ENCODE assay signal across 30 cellular contexts in the genomic region with DNA sequence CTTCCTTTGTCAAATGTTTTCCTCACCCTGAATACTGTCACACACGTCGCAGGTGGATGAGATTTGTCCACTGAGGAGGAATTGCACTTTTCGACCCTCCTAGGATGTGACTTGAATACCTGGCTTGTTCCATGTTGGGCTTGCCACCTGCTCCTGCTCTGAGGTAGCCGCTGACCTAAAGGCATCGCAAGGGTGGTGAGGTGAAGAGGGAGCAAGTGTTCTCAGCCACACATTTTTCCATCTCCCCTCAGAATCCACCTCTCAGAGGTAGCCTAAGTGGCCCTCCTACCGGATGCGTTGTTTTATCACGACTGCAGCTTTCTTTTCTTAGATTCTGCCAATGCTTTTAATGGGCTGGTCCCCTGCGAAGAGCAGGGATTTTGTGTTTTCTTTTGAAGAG.
DNase-seq lines count a peak whose midpoint lies in the region; ATAC-seq and TF ChIP-seq lines count a peak whose summit lies in the region.
"Had no signal": no experiment of that assay in that cellular context is flagged by ENCODE, and none has a peak within 500 bp of the region (broad histone marks: within the 10 kb centered on the region; RNA-seq: fewer than 3 reads in every experiment).

No MANE protein-coding gene starts in this region.

- no peaks in the 10 kb centered on the region for H3K79me2 ChIP-seq in H9 (ENCODE audit: insufficient read depth, low read length)
- no peaks in the 10 kb centered on the region for H3K79me2 ChIP-seq in neural cell (replicated peaks; ENCODE audit: insufficient read depth, low read length)

- H4K20me1 ChIP-seq in H9 (ENCODE audit: control insufficient read depth, insufficient read depth, insufficient read length) = no peaks in the 10 kb centered on the region
- no peaks in the 10 kb centered on the region for H4K20me1 ChIP-seq in neural cell (ENCODE audit: insufficient read depth)
- H4K20me1 ChIP-seq: BLaER1 had no signal

- H3K4me1 Mint-ChIP-seq in H9 = peaks cover 28 to 35% of the 10 kb centered on the region in 2 experiments
- H3K4me1 Mint-ChIP-seq: activated CD4-positive, alpha-beta T cell treated with anti-CD3 and anti-CD28 coated beads, Interleukin-2, amount 10 ng/mL, durations not matched to agents 7 days and 5 days; stimulated activated naive CD8-positive, alpha-beta T cell treated with anti-CD3 and anti-CD28 coated beads, Interleukin-15, amount 100 ng/mL, for 72 hours had no signal

- H2BK5ac ChIP-seq in H9 (ENCODE audit: insufficient read length, low read length) = no peak overlapping the region

- no peak overlapping the region for H3T11ph ChIP-seq in H9 (ENCODE audit: low read length)

- H4K91ac ChIP-seq in H9 (ENCODE audit: insufficient read length, low read depth, low read length) = no peak overlapping the region

- no peak overlapping the region for H3K4me3 Mint-ChIP-seq in H9
- H3K4me3 Mint-ChIP-seq: activated CD4-positive, alpha-beta T cell treated with anti-CD3 and anti-CD28 coated beads, Interleukin-2, amount 10 ng/mL, durations not matched to agents 7 days and 5 days; activated T-cell treated with anti-CD3 and anti-CD28 coated beads, Interleukin-2, amount 50 U/mL, for 4 hours; stimulated activated naive CD8-positive, alpha-beta T cell treated with anti-CD3 and anti-CD28 coated beads, Interleukin-15, amount 100 ng/mL, for 72 hours had no signal

- TF ChIP-seq CTCF in H9 (conservative IDR thresholded peaks at IDR 0.05) = no peak
- no peak for TF ChIP-seq CTCF in neural cell (IDR thresholded peaks at IDR 0.05; ENCODE audit: poor library complexity, severe bottlenecking)

- H3K4me1 ChIP-seq in H9 (ENCODE audit: insufficient read depth, low read length) = peaks cover 2% of the 10 kb centered on the region; the same call in 1 of the 2 replicates
- H3K4me1 ChIP-seq: BLaER1, heart left ventricle, psoas muscle, uterus had no signal

- ATAC-seq in HG03135 (IDR thresholded peaks at IDR 0.05; ENCODE audit: unreplicated experiment) = no peak
- ATAC-seq: activated T-cell treated with anti-CD3 and anti-CD28 coated beads, Interleukin-2, amount 50 U/mL, for 4 hours; esophagus mucosa; heart left ventricle; HepG2; psoas muscle; sciatic nerve; stimulated activated naive CD8-positive, alpha-beta T cell treated with anti-CD3 and anti-CD28 coated beads, Interleukin-15, amount 100 ng/mL, for 72 hours had no signal

- peak overlapping the region in 1 of 3 experiments; percentile 58; a peak in 2 of 7 replicates for H3K27ac Mint-ChIP-seq in H9
- H3K27ac Mint-ChIP-seq: activated CD4-positive, alpha-beta T cell treated with anti-CD3 and anti-CD28 coated beads, Interleukin-2, amount 10 ng/mL, durations not matched to agents 7 days and 5 days had no signal

- H3K27me3 Mint-ChIP-seq in H9 (ENCODE audit: low read depth) = no peaks in the 10 kb centered on the region

- H3K27me3 ChIP-seq in H9 (ENCODE audit: insufficient read depth, low read length) (no peaks in the 10 kb centered on the region), neural cell (ENCODE audit: insufficient read depth, low read depth, low read length) (no peaks in the 10 kb centered on the region)
- H3K27me3 ChIP-seq: BLaER1, heart left ventricle, uterus had no signal

- H3K9me3 ChIP-seq in H9 (ENCODE audit: control insufficient read depth, low read depth, low read length) (no peaks in the 10 kb centered on the region), SK-N-MC (ENCODE audit: low read depth, low read length) (peaks cover 5% of the 10 kb centered on the region; the same call in 1 of the 2 replicates), neural cell (ENCODE audit: low read length) (no peaks in the 10 kb centered on the region)
- H3K9me3 ChIP-seq: BLaER1, heart left ventricle, psoas muscle, uterus had no signal

- H2BK120ac ChIP-seq in H9 (ENCODE audit: low read depth, low read length, poor library complexity, severe bottlenecking) = no peak overlapping the region

- no peak overlapping the region for H3K56ac ChIP-seq in H9 (ENCODE audit: insufficient read length, low read depth, low read length)

- H4K8ac ChIP-seq in H9 (replicated peaks; ENCODE audit: insufficient read length, low read depth, low read length) = no peak overlapping the region

- H3K36me3 ChIP-seq in SK-N-MC (ENCODE audit: insufficient read depth, low read length) (no peaks in the 10 kb centered on the region), neural cell (ENCODE audit: insufficient read depth, low read length) (no peaks in the 10 kb centered on the region)
- H3K36me3 ChIP-seq: BLaER1, heart left ventricle, uterus had no signal

- no CpG with 5 or more reads among the region's 9 CpGs for WGBS in H9 (ENCODE audit: extremely low coverage, insufficient read length, low lambda C conversion rate)

- no peak overlapping the region for H3K18ac ChIP-seq in H9 (ENCODE audit: insufficient read length, low read depth, low read length)

- H3K9me3 Mint-ChIP-seq in H9 = no peaks in the 10 kb centered on the region
- H3K9me3 Mint-ChIP-seq: activated CD4-positive, alpha-beta T cell treated with anti-CD3 and anti-CD28 coated beads, Interleukin-2, amount 10 ng/mL, durations not matched to agents 7 days and 5 days; activated T-cell treated with anti-CD3 and anti-CD28 coated beads, Interleukin-2, amount 50 U/mL, for 4 hours; stimulated activated naive CD8-positive, alpha-beta T cell treated with anti-CD3 and anti-CD28 coated beads, Interleukin-15, amount 100 ng/mL, for 72 hours had no signal

- H3K4me2 ChIP-seq in H9 (ENCODE audit: insufficient read depth, insufficient read length, low read length) (no peak overlapping the region), neural cell (ENCODE audit: low read length) (no peak overlapping the region)
- H3K4me2 ChIP-seq: BLaER1 had no signal

- H4K5ac ChIP-seq in H9 (ENCODE audit: insufficient read length, low read depth, low read length) = no peak overlapping the region

- H2BK20ac ChIP-seq in H9 (ENCODE audit: low read depth, low read length, poor library complexity, severe bottlenecking) = no peak overlapping the region

- H3K79me1 ChIP-seq in H9 (ENCODE audit: insufficient read depth, low read depth, low read length, poor library complexity, severe bottlenecking) = no peaks in the 10 kb centered on the region

- H2AK5ac ChIP-seq in H9 (ENCODE audit: insufficient read length, low read length) = no peak overlapping the region

- no peak overlapping the region for H2BK15ac ChIP-seq in H9 (ENCODE audit: low read depth, low read length)

- no peak overlapping the region for H2BK12ac ChIP-seq in H9 (ENCODE audit: insufficient read length, low read depth, low read length)

- H3K27ac ChIP-seq in H9 (ENCODE audit: insufficient read length, low read depth, low read length) = peak overlapping the region; percentile 40
- peak overlapping the region; percentile 95 for H3K27ac ChIP-seq in SK-N-MC
- no peak overlapping the region for H3K27ac ChIP-seq in neural cell (ENCODE audit: low read length)
- H3K27ac ChIP-seq: BLaER1, heart left ventricle, psoas muscle, uterus, VCaP had no signal

- H3K23me2 ChIP-seq in H9 (ENCODE audit: insufficient read length, low read depth, low read length, poor library complexity, severe bottlenecking) = no peaks in the 10 kb centered on the region

- H3F3A ChIP-seq in neural cell (ENCODE audit: insufficient read depth, low read length, poor library complexity, severe bottlenecking) = no peaks in the 10 kb centered on the region

- no peak overlapping the region for H3K4ac ChIP-seq in H9 (ENCODE audit: low read depth, low read length)

- peaks cover 0 to 4% (median 0%) of the 10 kb centered on the region in 3 experiments; a peak in 1 of 7 replicates for H3K36me3 Mint-ChIP-seq in H9 (ENCODE audit: insufficient read depth in 1 of 3, low read depth in 3 of 3)

- no peak for TF ChIP-seq RAD21 in neural cell (conservative IDR thresholded peaks at IDR 0.05)

- H3K23ac ChIP-seq in H9 (ENCODE audit: insufficient read length, low read depth, low read length) = no peak overlapping the region

- H3K9me2 ChIP-seq in neural cell (ENCODE audit: insufficient read depth, low read length) = no peaks in the 10 kb centered on the region

- DNase-seq in DMS79 (lab: John Stamatoyannopoulos, UW) (peak; percentile 85), H9 (no peak), SK-N-MC (ENCODE audit: low read depth, low spot score) (no peak), cortex of kidney (lab: John Stamatoyannopoulos, UW) (no peak), NCI-H2081 treated with DMSO at 0.1 percent for 48 hours (lab: John Stamatoyannopoulos, UW) (no peak)
- DNase-seq: activated CD4-positive, alpha-beta T cell treated with anti-CD3 and anti-CD28 coated beads, Interleukin-2, amount 10 ng/mL, durations not matched to agents 7 days and 5 days; activated gamma-delta T cell treated with Interleukin-2 at 50 U/mL for 16 hours; activated T-cell treated with anti-CD3 and anti-CD28 coated beads, Interleukin-2, amount 50 U/mL, for 4 hours; dermis blood vessel endothelial cell; DMS153; HCEC 1CT; heart left ventricle; kidney; MV-4-11; NCI-H1694 treated with DMSO at 0.1 percent for 48 hours; NCI-H446; NCI-H82; psoas muscle; SIG-M5; stimulated activated CD8-positive, alpha-beta memory T cell treated with anti-CD3 and anti-CD28 coated beads, Interleukin-4, amount 100 ng/mL, for 48 hours; stimulated activated naive CD8-positive, alpha-beta T cell treated with anti-CD3 and anti-CD28 coated beads, Interleukin-15, amount 100 ng/mL, for 72 hours; T-helper 9 cell; uterus had no signal

- no peak for TF ChIP-seq EP300 in neural cell (conservative IDR thresholded peaks at IDR 0.05; ENCODE audit: poor library complexity, severe bottlenecking)

- H2AFZ ChIP-seq in H9 (ENCODE audit: low read length) (no peak overlapping the region), neural cell (ENCODE audit: low read depth, low read length) (no peak overlapping the region)

- H3K9ac ChIP-seq in H9 (ENCODE audit: extremely low read depth, insufficient read length, low read length) (no peak overlapping the region), SK-N-MC (ENCODE audit: insufficient read length) (peak overlapping the region; percentile 1), neural cell (ENCODE audit: low read length) (no peak overlapping the region)
- H3K9ac ChIP-seq: BLaER1 had no signal

- peak overlapping the region; percentile 37 for H3K4me3 ChIP-seq in SK-N-MC
- peak overlapping the region; percentile 14 for H3K4me3 ChIP-seq in neural cell (ENCODE audit: low read length)
- H3K4me3 ChIP-seq: BLaER1, heart left ventricle, psoas muscle, uterus had no signal

- no peak overlapping the region for H3K14ac ChIP-seq in H9 (ENCODE audit: insufficient read depth, low read length)
